Comparison of ENCODE assay signal across 22 cellular contexts in the genomic region with DNA sequence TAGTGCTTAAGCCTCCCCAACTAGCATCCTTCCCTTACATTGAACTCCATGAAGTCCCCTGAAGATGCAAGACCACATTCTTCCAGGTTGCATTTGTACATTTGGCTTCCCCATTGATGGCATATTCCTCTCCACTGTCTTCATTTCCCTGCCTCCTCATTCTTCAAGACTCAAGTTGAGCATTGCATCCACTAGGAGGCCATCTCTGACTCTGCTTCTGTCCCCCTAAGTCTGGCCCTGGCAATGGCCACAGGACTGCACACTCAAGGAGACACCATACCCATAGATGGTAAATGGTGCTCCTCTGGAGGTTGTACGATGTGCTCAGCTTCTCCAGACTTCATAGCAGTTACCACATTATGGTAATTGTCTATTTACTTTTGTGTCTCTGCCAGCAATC.
DNase-seq lines count a peak whose midpoint lies in the region; ATAC-seq, FAIRE-seq and TF ChIP-seq lines count a peak whose summit lies in the region.
"Had no signal": no experiment of that assay in that cellular context is flagged by ENCODE, and none has a peak within 500 bp of the region (broad histone marks: within the 10 kb centered on the region; RNA-seq: fewer than 3 reads in every experiment).

No MANE protein-coding gene starts in this region.

- TF ChIP-seq POLR2A in stomach (IDR thresholded peaks at IDR 0.05), result no peak

- H3K79me2 ChIP-seq in keratinocyte (ENCODE audit: control insufficient read depth, insufficient read depth, low read length), result no peaks in the 10 kb centered on the region

- TF ChIP-seq CTCF in astrocyte of the spinal cord (IDR thresholded peaks at IDR 0.05; ENCODE audit: low read depth, low read length) (peak; percentile 4), keratinocyte (optimal IDR thresholded peaks at IDR 0.05 in 1 of 3, IDR thresholded peaks at IDR 0.05 in 1 of 3, conservative IDR thresholded peaks at IDR 0.05 in 1 of 3; ENCODE audit: extremely low read depth in 1 of 3, insufficient read depth in 2 of 3, low read length in 3 of 3) (peak in 2 of 3 experiments; percentile 6 to 14), stomach (IDR thresholded peaks at IDR 0.05) (no peak)

- intact Hi-C loops in stomach (cut with DNase I; ENCODE audit: low total_unique reads), result no loop called here

- dilution Hi-C loops in keratinocyte (cut with MboI; ENCODE audit: extremely low pct_ligation_motif_present, low sequenced_read_pairs), result no loop called here

- in situ Hi-C loops in astrocyte of the spinal cord (cut with HindIII; ENCODE audit: low sequenced_read_pairs), result no loop called here

- DNase-seq in ELR (ENCODE audit: low read depth) (peak; percentile 14), HT-29 (ENCODE audit: low spot score) (peak; percentile 30), astrocyte of the spinal cord (ENCODE audit: low read depth, low spot score) (no peak), keratinocyte (ENCODE audit: low read depth, low spot score) (no peak), stomach (no peak)
- DNase-seq: activated CD4-positive, alpha-beta T cell treated with anti-CD3 and anti-CD28 coated beads for 4 hours; activated naive CD4-positive, alpha-beta T cell treated with anti-CD3 and anti-CD28 coated beads, Interleukin-2, amount 10 ng/mL, durations not matched to agents 7 days and 5 days; aorta; CD4-positive, alpha-beta T cell; central memory CD4-positive, alpha-beta T cell; DMS 273 treated with DMSO at 0.1 percent for 48 hours; dorsolateral prefrontal cortex; GF-D8; heart right ventricle; mucosa of descending colon; NCI-H1417 treated with DMSO at 0.1 percent for 48 hours; NCI-H526; Right ventricle myocardium superior; T-cell had no signal

- FAIRE-seq in keratinocyte (lab: Jason Lieb, UNC), result no peak
- FAIRE-seq: TTC549 had no signal

- H2AFZ ChIP-seq in keratinocyte (ENCODE audit: control insufficient read depth, low read length), result no peak overlapping the region

- no peaks in the 10 kb centered on the region for H3K4me1 ChIP-seq in keratinocyte (ENCODE audit: control insufficient read depth, extremely low read depth, insufficient read depth, low read length)
- no peaks in the 10 kb centered on the region for H3K4me1 ChIP-seq in stomach
- H3K4me1 ChIP-seq: heart right ventricle had no signal

- no peak overlapping the region for H3K9ac ChIP-seq in keratinocyte (ENCODE audit: control insufficient read depth, extremely low read depth, insufficient read depth, low read length)

- TF ChIP-seq EP300 in stomach (IDR thresholded peaks at IDR 0.05), result no peak

- H3K36me3 ChIP-seq in keratinocyte (ENCODE audit: control insufficient read depth in 2 of 2, extremely low read depth in 1 of 2, insufficient read depth in 2 of 2, low read length in 2 of 2) (peaks cover 0 to 5% of the 10 kb centered on the region in 2 experiments), stomach (no peaks in the 10 kb centered on the region)
- H3K36me3 ChIP-seq: heart right ventricle had no signal

- H3K27me3 ChIP-seq in keratinocyte (ENCODE audit: control insufficient read depth, extremely low read depth, insufficient read depth, low read length) (no peaks in the 10 kb centered on the region), stomach (no peaks in the 10 kb centered on the region)
- H3K27me3 ChIP-seq: heart right ventricle had no signal

- H3K9me3 ChIP-seq in keratinocyte (ENCODE audit: control insufficient read depth, low read depth, low read length), result no peaks in the 10 kb centered on the region
- H3K9me3 ChIP-seq in stomach, result no peaks in the 10 kb centered on the region
- H3K9me3 ChIP-seq: heart right ventricle, mucosa of descending colon had no signal

- WGBS in stomach, 5 donors, result 59 to 86% (median 71%) methylated on average over 1 of the region's 1 CpG

- H3K4me3 ChIP-seq in astrocyte of the spinal cord (ENCODE audit: low read depth, low read length), result no peak overlapping the region
- no peak overlapping the region for H3K4me3 ChIP-seq in keratinocyte (ENCODE audit: control insufficient read depth in 2 of 3, extremely low read depth in 1 of 3, insufficient read depth in 2 of 3, low read depth in 1 of 3, low read length in 3 of 3)
- no peak overlapping the region for H3K4me3 ChIP-seq in stomach
- H3K4me3 ChIP-seq: dorsolateral prefrontal cortex, heart right ventricle, mucosa of descending colon had no signal

- ATAC-seq in HG02885 (IDR thresholded peaks at IDR 0.05; ENCODE audit: poor library complexity, unreplicated experiment) (no peak), GM18858 (IDR thresholded peaks at IDR 0.05; ENCODE audit: unreplicated experiment) (no peak)
- ATAC-seq: heart right ventricle, mucosa of descending colon, T-cell had no signal

- H4K20me1 ChIP-seq in keratinocyte (ENCODE audit: control insufficient read depth, extremely low read depth, insufficient read depth, low read length), result no peaks in the 10 kb centered on the region

- H3K4me2 ChIP-seq in keratinocyte (ENCODE audit: control insufficient read depth, extremely low read depth, insufficient read depth, low read depth, low read length), result no peak overlapping the region

- H3K27ac ChIP-seq in keratinocyte (ENCODE audit: control insufficient read depth, insufficient read depth, low read length), result no peak overlapping the region
- H3K27ac ChIP-seq in stomach, result no peak overlapping the region
- H3K27ac ChIP-seq: dorsolateral prefrontal cortex, heart right ventricle had no signal

- H3K9me1 ChIP-seq in keratinocyte (ENCODE audit: control insufficient read depth, extremely low read depth, insufficient read depth, low read length), result no peaks in the 10 kb centered on the region

Comparison
In these comparisons a context has a peak if more than half of its experiments do, and no peak if none do; other contexts are left out.
1. DNase-seq: peak in ELR (single experiment) and HT-29 (single experiment); none in astrocyte of the spinal cord (single experiment), keratinocyte (single experiment) and stomach (single experiment).
2. CTCF ChIP-seq: peak in astrocyte of the spinal cord (single experiment) and keratinocyte (2 of 3); none in stomach (0 of 7).